Comparison of ENCODE assay signal across 12 cellular contexts in genomic region chr18:69897397-69898108, GRCh38. TPM values are rescaled to one million over a fixed set of nuclear protein-coding genes. Genes with fewer than 3 reads are reported as not detected.
DNase-seq lines count a peak whose midpoint lies in the region; ATAC-seq and TF ChIP-seq lines count a peak whose summit lies in the region.
"Had no signal": no experiment of that assay in that cellular context is flagged by ENCODE, and none has a peak within 500 bp of the region (broad histone marks: within the 10 kb centered on the region; RNA-seq: fewer than 3 reads in every experiment).

No MANE protein-coding gene starts in this region.

- POLR2A ChIA-PET in WTC11 (lab: Charles Lee) = no interaction called here

- no peak for TF ChIP-seq POLR2A in stomach (IDR thresholded peaks at IDR 0.05)

- peaks cover 6% of the 10 kb centered on the region; the same call in 1 of the 2 replicates for H3K36me3 Mint-ChIP-seq in WTC11

- intact Hi-C loops in stomach (cut with DNase I; ENCODE audit: low total_unique reads) = no loop called here

- no peaks in the 10 kb centered on the region for H3K27me3 Mint-ChIP-seq in WTC11 (ENCODE audit: low read depth)

- no peaks in the 10 kb centered on the region for H3K36me3 ChIP-seq in stomach
- H3K36me3 ChIP-seq: BLaER1 had no signal

- peaks cover 15% of the 10 kb centered on the region for H3K9me3 Mint-ChIP-seq in WTC11

- peaks cover 25% of the 10 kb centered on the region for H3K4me1 Mint-ChIP-seq in WTC11

- no peak overlapping the region for H3K4me3 Mint-ChIP-seq in WTC11
- H3K4me3 Mint-ChIP-seq: H9 had no signal

- H3K27me3 ChIP-seq in stomach = no peaks in the 10 kb centered on the region
- H3K27me3 ChIP-seq: BLaER1 had no signal

- no peaks in the 10 kb centered on the region for H3K9me3 ChIP-seq in stomach
- H3K9me3 ChIP-seq: BLaER1 had no signal

- TF ChIP-seq CTCF in WTC11 (IDR thresholded peaks at IDR 0.05) (no peak), stomach (IDR thresholded peaks at IDR 0.05) (no peak)

- 77 to 84% (median 79%) methylated on average over 7 of the region's 7 CpGs for WGBS in stomach, 5 donors

- no peaks in the 10 kb centered on the region for H3K4me1 ChIP-seq in stomach

- peak; percentile 54 for DNase-seq in stimulated activated CD4-positive, alpha-beta T cell treated with anti-CD3 and anti-CD28 coated beads, Interleukin-4, amount 100 ng/mL, for 24 hours
- DNase-seq in stimulated activated CD4-positive, alpha-beta T cell treated with anti-CD3 and anti-CD28 coated beads, Interleukin-12 subunit alpha, Interleukin-12 subunit beta, amount 100 ng/mL, for 4 hours = no peak
- no peak for DNase-seq in WTC11 (ENCODE audit: low spot score)
- no peak for DNase-seq in DMS79 treated with DMSO at 0.1 percent for 48 hours (lab: John Stamatoyannopoulos, UW)
- DNase-seq in stomach = no peak
- DNase-seq in NCI-H187 treated with DMSO at 0.1 percent for 48 hours (lab: John Stamatoyannopoulos, UW) = no peak
- DNase-seq in NCI-H2081 treated with DMSO at 0.1 percent for 48 hours (lab: John Stamatoyannopoulos, UW) = no peak
- DNase-seq: H9, NCI-H510A had no signal

- H3K27ac Mint-ChIP-seq in WTC11 = no peak overlapping the region

- ATAC-seq in HG03045 (IDR thresholded peaks at IDR 0.05; ENCODE audit: unreplicated experiment) (peak; percentile 45), WTC11 (no peak)

- no peak overlapping the region for H3K27ac ChIP-seq in stomach
- H3K27ac ChIP-seq: BLaER1 had no signal

- CTCF ChIA-PET in WTC11 (lab: Charles Lee) = no interaction called here

- H3K4me3 ChIP-seq in stomach = no peak overlapping the region
- H3K4me3 ChIP-seq: BLaER1, smooth muscle cell had no signal

- TF ChIP-seq EP300 in stomach (IDR thresholded peaks at IDR 0.05) = no peak

TF ChIP-seq in WTC11, 78 proteins besides CTCF, POLR2A, EP300 and RAD21:
- TF ChIP-seq, protein P1, sequence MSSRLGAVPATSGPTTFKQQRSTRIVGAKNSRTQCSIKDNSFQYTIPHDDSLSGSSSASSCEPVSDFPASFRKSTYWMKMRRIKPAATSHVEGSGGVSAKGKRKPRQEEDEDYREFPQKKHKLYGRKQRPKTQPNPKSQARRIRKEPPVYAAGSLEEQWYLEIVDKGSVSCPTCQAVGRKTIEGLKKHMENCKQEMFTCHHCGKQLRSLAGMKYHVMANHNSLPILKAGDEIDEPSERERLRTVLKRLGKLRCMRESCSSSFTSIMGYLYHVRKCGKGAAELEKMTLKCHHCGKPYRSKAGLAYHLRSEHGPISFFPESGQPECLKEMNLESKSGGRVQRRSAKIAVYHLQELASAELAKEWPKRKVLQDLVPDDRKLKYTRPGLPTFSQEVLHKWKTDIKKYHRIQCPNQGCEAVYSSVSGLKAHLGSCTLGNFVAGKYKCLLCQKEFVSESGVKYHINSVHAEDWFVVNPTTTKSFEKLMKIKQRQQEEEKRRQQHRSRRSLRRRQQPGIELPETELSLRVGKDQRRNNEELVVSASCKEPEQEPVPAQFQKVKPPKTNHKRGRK (CRISPR knock-in tag; IDR thresholded peaks at IDR 0.05; ENCODE audit: borderline replicate concordance) = 0 out of 2 replicates have a peak, but pooled peaks have one; percentile 53
- TF ChIP-seq ELF4 (CRISPR knock-in tag; IDR thresholded peaks at IDR 0.05; ENCODE audit: low read depth) = no peak

RNA-seq across cellular contexts. Expression of gene CD226, which starts 50.1 kb away (rescaled TPM):
- total RNA-seq in WTC11 (2021) (0.23 to 0.55 TPM (median 0.24 TPM) in 3 replicates), stomach (10 to 100 TPM in 1 of 5 donors, 1 to 10 TPM in 2, under 1 TPM in 1, not detected in 1; 0.89 to 10.5 (median 3.5) TPM)
- under 1 TPM; under 0.01 to 0.62 (median 0.23) TPM for polyA plus RNA-seq in stomach
- total RNA-seq: H9 had no signal
